24 cellular contexts compared by ENCODE assay signal in genomic region chr1:151187205-151187604, GRCh38. TPM values are rescaled to one million over a fixed set of nuclear protein-coding genes. Genes with fewer than 3 reads are reported as not detected.
DNase-seq lines count a peak whose midpoint lies in the region; ATAC-seq and TF ChIP-seq lines count a peak whose summit lies in the region.
"Had no signal": no experiment of that assay in that cellular context is flagged by ENCODE, and none has a peak within 500 bp of the region (broad histone marks: within the 10 kb centered on the region; RNA-seq: fewer than 3 reads in every experiment).

No MANE protein-coding gene starts in this region.

- H3K27ac Mint-ChIP-seq in brain (peak overlapping the region in 4 of 5 experiments; percentile 43 to 79 (median 47)), neural progenitor cell (no peak overlapping the region)
- H3K27ac Mint-ChIP-seq: activated CD4-positive, alpha-beta memory T cell treated with anti-CD3 and anti-CD28 coated beads for 36 hours; mesothelial cell of epicardium had no signal

- DNase-seq in D341Med (ENCODE audit: low spot score) (peak; percentile 76), NCI-H2171 (lab: John Stamatoyannopoulos, UW) (peak; percentile 3), neural progenitor cell (ENCODE audit: low spot score) (no peak), HUDEP-2 (lab: John Stamatoyannopoulos, UW; ENCODE audit: unreplicated experiment in 76 of 76) (no peak), Kasumi-1 (lab: John Stamatoyannopoulos, UW) (no peak)
- DNase-seq: activated CD4-positive, alpha-beta memory T cell treated with anti-CD3 and anti-CD28 coated beads for 36 hours; activated CD4-positive, CD25-positive, alpha-beta regulatory T cell; C1 segment of cervical spinal cord; Calu3; left lung; MM.1S; naive thymus-derived CD8-positive, alpha-beta T cell; NCI-H187 treated with DMSO at 0.1 percent for 48 hours; uterus had no signal

- H3K9me3 ChIP-seq in neural progenitor cell (ENCODE audit: low read depth), result no peaks in the 10 kb centered on the region
- H3K9me3 ChIP-seq: left lung, uterus had no signal

- no peaks in the 10 kb centered on the region for H4K20me1 ChIP-seq in neural progenitor cell (ENCODE audit: low read depth)

- H3K27ac ChIP-seq in neural progenitor cell, result no peak overlapping the region
- H3K27ac ChIP-seq: cardiac muscle cell, left lung, parathyroid adenoma, uterus had no signal

- H3K27me3 ChIP-seq in neural progenitor cell, result no peaks in the 10 kb centered on the region
- H3K27me3 ChIP-seq: cardiac muscle cell, left lung, uterus had no signal

- H3K4me1 Mint-ChIP-seq in brain (peaks cover 35% of the 10 kb centered on the region), neural progenitor cell (peaks cover 17% of the 10 kb centered on the region)

- H3K4me2 ChIP-seq in neural progenitor cell, result no peak overlapping the region

- H3K4me3 ChIP-seq in neural progenitor cell, result no peak overlapping the region
- H3K4me3 ChIP-seq: cardiac muscle cell, left lung, uterus had no signal

- peaks cover 41% of the 10 kb centered on the region for H3K79me2 ChIP-seq in neural progenitor cell (ENCODE audit: low read depth)
- H3K79me2 ChIP-seq: parathyroid adenoma had no signal

- TF ChIP-seq CTCF in brain (conservative IDR thresholded peaks at IDR 0.05), result no peak
- TF ChIP-seq CTCF in neural progenitor cell (IDR thresholded peaks at IDR 0.05), result no peak

- H3K4me3 Mint-ChIP-seq in brain (peak overlapping the region in 2 of 5 experiments; percentile 11 to 70), neural progenitor cell (peak overlapping the region; percentile 48)
- H3K4me3 Mint-ChIP-seq: activated CD4-positive, alpha-beta memory T cell treated with anti-CD3 and anti-CD28 coated beads for 36 hours; mesothelial cell of epicardium had no signal

- H3K36me3 Mint-ChIP-seq in brain (peaks cover 42% of the 10 kb centered on the region), neural progenitor cell (peaks cover 26% of the 10 kb centered on the region)

- H3K4me1 ChIP-seq in neural progenitor cell, result peaks cover 8% of the 10 kb centered on the region
- H3K4me1 ChIP-seq: parathyroid adenoma had no signal

- no peak overlapping the region for H2AFZ ChIP-seq in neural progenitor cell (replicated peaks)
- H2AFZ ChIP-seq: parathyroid adenoma had no signal

- peaks cover 6% of the 10 kb centered on the region for H3F3A ChIP-seq in neural progenitor cell (ENCODE audit: low read depth)

- H3K9me3 Mint-ChIP-seq in brain (no peaks in the 10 kb centered on the region), neural progenitor cell (no peaks in the 10 kb centered on the region)
- H3K9me3 Mint-ChIP-seq: activated CD4-positive, alpha-beta memory T cell treated with anti-CD3 and anti-CD28 coated beads for 36 hours; mesothelial cell of epicardium; naive thymus-derived CD8-positive, alpha-beta T cell had no signal

- H3K9ac ChIP-seq in neural progenitor cell, result no peak overlapping the region
- H3K9ac ChIP-seq: parathyroid adenoma had no signal

- ATAC-seq in GM18517 (IDR thresholded peaks at IDR 0.05; ENCODE audit: unreplicated experiment), result no peak
- no peak for ATAC-seq in HG03378 (IDR thresholded peaks at IDR 0.05; ENCODE audit: unreplicated experiment)
- ATAC-seq: left lung; naive thymus-derived CD8-positive, alpha-beta T cell; sciatic nerve had no signal

- H3K27me3 Mint-ChIP-seq in brain (peaks cover 10% of the 10 kb centered on the region), neural progenitor cell (ENCODE audit: insufficient read depth, low read depth) (no peaks in the 10 kb centered on the region)
- H3K27me3 Mint-ChIP-seq: activated CD4-positive, alpha-beta memory T cell treated with anti-CD3 and anti-CD28 coated beads for 36 hours; naive thymus-derived CD8-positive, alpha-beta T cell had no signal

- peaks cover 6% of the 10 kb centered on the region for H3K36me3 ChIP-seq in neural progenitor cell
- H3K36me3 ChIP-seq: uterus had no signal

RNA-seq across cellular contexts. Expression of gene VPS72, which starts 2.8 kb away (rescaled TPM):
- 172 TPM for polyA plus RNA-seq in brain (ENCODE audit: insufficient read depth, low read depth, low replicate concordance)
- total RNA-seq in neural progenitor cell (ENCODE audit: low replicate concordance), result 107 and 117 TPM in 2 replicates

RNA-seq across cellular contexts. Expression of gene PIP5K1A, which starts 11.1 kb away (rescaled TPM):
- 33.8 TPM for polyA plus RNA-seq in brain (ENCODE audit: insufficient read depth, low read depth, low replicate concordance)
- total RNA-seq in neural progenitor cell (ENCODE audit: low replicate concordance), result 81.2 and 90.6 TPM in 2 replicates

RNA-seq across cellular contexts. Expression of gene TMOD4, which starts 11.4 kb away (rescaled TPM):
- polyA plus RNA-seq in brain (ENCODE audit: insufficient read depth, low read depth, low replicate concordance), result not detected
- not detected in 2 replicates for total RNA-seq in neural progenitor cell (ENCODE audit: low replicate concordance)
- total RNA-seq: fibroblast of villous mesenchyme, G401, subcutaneous adipose tissue had no signal
- polyA plus RNA-seq: cardiac muscle cell had no signal

RNA-seq across cellular contexts. Expression of gene SCNM1, which starts 21.3 kb away (rescaled TPM):
- polyA plus RNA-seq in brain (ENCODE audit: insufficient read depth, low read depth, low replicate concordance), result 91.9 TPM
- total RNA-seq in neural progenitor cell (ENCODE audit: low replicate concordance), result 22.0 and 25.3 TPM in 2 replicates

RNA-seq across cellular contexts. Expression of gene LYSMD1, which starts 21.5 kb away (rescaled TPM):
- 23.9 TPM for polyA plus RNA-seq in brain (ENCODE audit: insufficient read depth, low read depth, low replicate concordance)
- 15.5 and 18.9 TPM in 2 replicates for total RNA-seq in neural progenitor cell (ENCODE audit: low replicate concordance)

Comparison
In these comparisons a context has a peak if more than half of its experiments do, and no peak if none do; other contexts are left out.
1. DNase-seq: peak in D341Med (single experiment) and NCI-H2171 (single experiment); none in neural progenitor cell (single experiment), HUDEP-2 (0 of 76) and Kasumi-1 (0 of 2).